Comparison of ENCODE assay signal across 8 cellular contexts in genomic region chr5:132866342-132867045, GRCh38. TPM values are rescaled to one million over a fixed set of nuclear protein-coding genes. Genes with fewer than 3 reads are reported as not detected.
A peak's percentile ranks its signal among the peaks of the same experiment; 100 is the strongest.
DNase-seq lines count a peak whose midpoint lies in the region; ATAC-seq and TF ChIP-seq lines count a peak whose summit lies in the region.

Gene GDF9 (minus strand): TSS chr5:132866469. CDS start chr5:132864533, 1,936 bp downstream.
Gene UQCRQ (plus strand): TSS chr5:132866642. CDS start chr5:132866882, 240 bp downstream.

- peak; percentile 99 for DNase-seq in Calu3
- peak; percentile 21 to 99 (median 95) for DNase-seq in HUDEP-2 (lab: John Stamatoyannopoulos, UW; ENCODE audit: unreplicated experiment in 76 of 76)
- DNase-seq in NOMO-1 treated with dmso at 0.1 percent for 144 hours (lab: John Stamatoyannopoulos, UW; ENCODE audit: unreplicated experiment), result peak; percentile 99
- DNase-seq in activated CD8-positive, alpha-beta memory T cell treated with anti-CD3 and anti-CD28 coated beads, Interleukin-2, amount 50 U/mL, for 24 hours (ENCODE audit: extremely low read depth), result peak; percentile 82
- peak; percentile 99 for DNase-seq in endodermal cell
- peak; percentile 95 for DNase-seq in mesenteric fat pad (ENCODE audit: low spot score)
- DNase-seq in stimulated activated CD8-positive, alpha-beta memory T cell treated with anti-CD3 and anti-CD28 coated beads, Interleukin-15, amount 100 ng/mL, for 24 hours (ENCODE audit: low read depth), result peak; percentile 56

- peaks cover 37% of the 10 kb centered on the region for H3K36me3 ChIP-seq in endodermal cell (ENCODE audit: control insufficient read depth, insufficient read depth, low read length)

- CTCF ChIA-PET in Calu3 (lab: Charles Lee), result interaction anchor here (0.6 to 1.6 kb wide), 8 partner anchors 9 to 340 kb away, joined by 3 to 9 read pairs (median 4); partner anchors contain the start of gene CCNI2

- H3K9ac ChIP-seq in endodermal cell (ENCODE audit: extremely low read depth, low read length, poor library complexity, severe bottlenecking), result peak within 1 kb of the TSS; percentile 95

- H3K27me3 Mint-ChIP-seq in Calu3 (ENCODE audit: unreplicated experiment) (no peaks in the 10 kb centered on the region), endodermal cell (ENCODE audit: insufficient read depth) (peaks cover 3% of the 10 kb centered on the region)

- H3K4me1 Mint-ChIP-seq in Calu3 (ENCODE audit: low read depth, unreplicated experiment) (peaks cover 8% of the 10 kb centered on the region), endodermal cell (peaks cover 26% of the 10 kb centered on the region)

- ATAC-seq in GM21381 (IDR thresholded peaks at IDR 0.05; ENCODE audit: unreplicated experiment), result peak; percentile 99

- H3K4me3 Mint-ChIP-seq in Calu3 (ENCODE audit: low read depth, unreplicated experiment) (peak within 1 kb of the TSS; percentile 82), endodermal cell (peak within 1 kb of the TSS; percentile 92)

- H3K27ac Mint-ChIP-seq in Calu3 (ENCODE audit: unreplicated experiment), result peak within 1 kb of the TSS; percentile 93
- peak within 1 kb of the TSS; percentile 99 for H3K27ac Mint-ChIP-seq in endodermal cell

- H3K36me3 Mint-ChIP-seq in Calu3 (ENCODE audit: insufficient read depth, unreplicated experiment) (peaks cover 55% of the 10 kb centered on the region), endodermal cell (ENCODE audit: low read depth) (peaks cover 16% of the 10 kb centered on the region)

- peak within 1 kb of the TSS; percentile 91 for H3K27ac ChIP-seq in endodermal cell (ENCODE audit: low read depth, low read length)

- H3K4me3 ChIP-seq in endodermal cell (ENCODE audit: low read length), result peak within 1 kb of the TSS; percentile 91

- no peaks in the 10 kb centered on the region for H3K9me3 ChIP-seq in endodermal cell (ENCODE audit: control insufficient read depth, low read length)

- peaks cover 14% of the 10 kb centered on the region for H3K27me3 ChIP-seq in endodermal cell (ENCODE audit: control insufficient read depth, insufficient read depth, low read length, poor library complexity, severe bottlenecking)

- H3K4me1 ChIP-seq in endodermal cell (ENCODE audit: control insufficient read depth, insufficient read depth, low read length), result peaks cover 6% of the 10 kb centered on the region

- WGBS in endodermal cell (ENCODE audit: insufficient coverage in 1 of 2, insufficient read length in 1 of 2), 2 experiments, result 0% methylated on average over 19 to 55 of the region's 55 CpGs

- BruUV-seq in Calu3 (replicated peaks; lab: Mats Ljungman, UMichigan), result no TSS peak

- no peaks in the 10 kb centered on the region for H3K9me3 Mint-ChIP-seq in Calu3 (ENCODE audit: low read depth, unreplicated experiment)
- H3K9me3 Mint-ChIP-seq in endodermal cell, result no peaks in the 10 kb centered on the region

- TF ChIP-seq CTCF in Calu3 (IDR thresholded peaks at IDR 0.05; ENCODE audit: unreplicated experiment), result no peak
- no peak for TF ChIP-seq CTCF in endodermal cell (conservative IDR thresholded peaks at IDR 0.05)

- intact Hi-C loops in Calu3 (cut with micrococcal nuclease; ENCODE audit: unreplicated experiment), result loop anchor here (5.0 kb wide), 1 partner anchor 479 kb away; no protein-coding TSS in a partner anchor

RNA-seq across cellular contexts. Expression of gene GDF9, which starts in this region (rescaled TPM):
- total RNA-seq in Calu3 (2022) (0.61 and 0.94 TPM in 2 replicates), endodermal cell (under 1 TPM; 0.26 to 0.33 TPM), mesenteric fat pad (not detected)
- 0.57 TPM for polyA plus RNA-seq in endodermal cell (2013, experiment 1 of 2)
- 0.33 TPM for polyA plus RNA-seq in endodermal cell (2013, experiment 2 of 2)

RNA-seq across cellular contexts. Expression of gene UQCRQ, which starts in this region (rescaled TPM):
- total RNA-seq in Calu3 (2022) (678 and 719 TPM in 2 replicates), endodermal cell (100 to 1,000 TPM; 261 to 286 TPM), mesenteric fat pad (391 TPM)
- 271 TPM for polyA plus RNA-seq in endodermal cell (2013, experiment 1 of 2)
- polyA plus RNA-seq in endodermal cell (2013, experiment 2 of 2), result 294 TPM

Comparison
In these comparisons a context has a peak if more than half of its experiments do, and no peak if none do; other contexts are left out.
1. Peak in every context shown above with its lines: DNase-seq, ATAC-seq, H3K4me3 ChIP-seq and H3K27ac ChIP-seq.